ENCODE assay signal across 27 cellular contexts in genomic region chr3:24956613-24957012, GRCh38.
"Had no signal": no experiment of that assay in that cellular context is flagged by ENCODE, and none has a peak within 500 bp of the region (broad histone marks: within the 10 kb centered on the region; RNA-seq: fewer than 3 reads in every experiment).

No MANE protein-coding gene starts in this region.

- FAIRE-seq: endometrium had no signal

- ATAC-seq: activated CD4-positive, alpha-beta T cell treated with anti-CD3 and anti-CD28 coated beads for 36 hours; activated CD8-positive, alpha-beta memory T cell treated with anti-CD3 and anti-CD28 coated beads, Interleukin-2, amount 10 ng/mL, durations not matched to agents 7 days and 5 days; activated CD8-positive, alpha-beta T cell treated with anti-CD3 and anti-CD28 coated beads, Interleukin-2, amount 10 ng/mL, durations not matched to agents 7 days and 5 days; activated naive CD8-positive, alpha-beta T cell treated with anti-CD3 and anti-CD28 coated beads, Interleukin-2, amount 50 U/mL, for 24 hours; body of pancreas; foreskin keratinocyte had no signal

- H3K4me3 ChIP-seq: adrenal gland, body of pancreas, colonic mucosa, esophagus muscularis mucosa, gastrocnemius medialis had no signal

- H3K27me3 ChIP-seq: adrenal gland, body of pancreas, colonic mucosa, esophagus muscularis mucosa, foreskin keratinocyte, gastrocnemius medialis had no signal

- H3K9me3 ChIP-seq: adrenal gland, body of pancreas, colonic mucosa, gastrocnemius medialis had no signal

- H3K36me3 ChIP-seq: adrenal gland, colonic mucosa, esophagus muscularis mucosa, gastrocnemius medialis had no signal

- H3K4me1 ChIP-seq: adrenal gland, body of pancreas, colonic mucosa, foreskin keratinocyte, gastrocnemius medialis had no signal

- DNase-seq: activated CD4-positive, alpha-beta memory T cell treated with anti-CD3 and anti-CD28 coated beads for 36 hours; activated CD4-positive, alpha-beta T cell treated with anti-CD3 and anti-CD28 coated beads for 36 hours; activated CD4-positive, alpha-beta T cell treated with anti-CD3 and anti-CD28 coated beads, Interleukin-2, amount 10 ng/mL, durations not matched to agents 24 days and 14 days; activated CD4-positive, CD25-positive, alpha-beta regulatory T cell; activated CD4-positive, CD25-positive, alpha-beta regulatory T cell treated with anti-CD3 and anti-CD28 coated beads, Interleukin-2, amount 50 U/mL, for 72 hours; activated CD8-positive, alpha-beta memory T cell treated with anti-CD3 and anti-CD28 coated beads, Interleukin-2, amount 10 ng/mL, durations not matched to agents 7 days and 5 days; activated CD8-positive, alpha-beta memory T cell treated with anti-CD3 and anti-CD28 coated beads, Interleukin-2, amount 50 U/mL, for 4 hours; activated CD8-positive, alpha-beta T cell treated with anti-CD3 and anti-CD28 coated beads, Interleukin-2, amount 10 ng/mL, durations not matched to agents 7 days and 5 days; activated effector memory CD4-positive, alpha-beta T cell treated with anti-CD3 and anti-CD28 coated beads, Interleukin-2, amount 50 U/mL, for 16 hours; activated naive CD4-positive, alpha-beta T cell treated with anti-CD3 and anti-CD28 coated beads for 36 hours; activated naive CD8-positive, alpha-beta T cell treated with anti-CD3 and anti-CD28 coated beads for 36 hours; activated naive CD8-positive, alpha-beta T cell treated with anti-CD3 and anti-CD28 coated beads, Interleukin-2, amount 50 U/mL, for 24 hours; activated T-cell treated with anti-CD3 and anti-CD28 coated beads, Interleukin-2, amount 50 U/mL, for 1 hour; activated T-cell treated with anti-CD3 and anti-CD28 coated beads, Interleukin-2, amount 50 U/mL, for 48 hours; adrenal gland; amygdala; aorta; body of pancreas; cerebellar nuclear complex; colonic mucosa; effector CD8-positive, alpha-beta T cell; erythroblast; foreskin keratinocyte; gastrocnemius medialis; T-helper 2 cell had no signal

- H3K27ac ChIP-seq: body of pancreas, colonic mucosa, esophagus muscularis mucosa, foreskin keratinocyte, gastrocnemius medialis had no signal
